40 cellular contexts compared by ENCODE assay signal in genomic region chr9:76413658-76414057, GRCh38.
"Had no signal": no experiment of that assay in that cellular context is flagged by ENCODE, and none has a peak within 500 bp of the region (broad histone marks: within the 10 kb centered on the region; RNA-seq: fewer than 3 reads in every experiment).

No MANE protein-coding gene starts in this region.

- H3K27ac Mint-ChIP-seq: activated naive CD4-positive, alpha-beta T cell treated with anti-CD3 and anti-CD28 coated beads for 36 hours; activated naive CD4-positive, alpha-beta T cell treated with anti-CD3 and anti-CD28 coated beads, Interleukin-2, amount 10 ng/mL, durations not matched to agents 7 days and 5 days; activated naive CD8-positive, alpha-beta T cell; activated naive CD8-positive, alpha-beta T cell treated with anti-CD3 and anti-CD28 coated beads for 36 hours; activated naive CD8-positive, alpha-beta T cell treated with anti-CD3 and anti-CD28 coated beads, Interleukin-2, amount 10 ng/mL, durations not matched to agents 7 days and 5 days; activated T-cell treated with anti-CD3 and anti-CD28 coated beads, Interleukin-2, amount 50 U/mL, for 24 hours; activated T-cell treated with anti-CD3 and anti-CD28 coated beads, Interleukin-2, amount 50 U/mL, for 72 hours; activated T-helper 1 cell treated with anti-CD3 and anti-CD28 coated beads, Interleukin-12 subunit alpha, Interleukin-12 subunit beta, Interleukin-2, Interleukin-4 antibody, amounts not matched to agents 30 ng/mL and 10 ng/mL and 1 ng/mL, durations not matched to agents 14 hours and 24 hours and 36 hours; activated T-helper 2 cell treated with anti-CD3 and anti-CD28 coated beads, Interferon-gamma antibody, Interleukin-2, Interleukin-4, amounts not matched to agents 10 μg/mL and 5 μg/mL and 100 μg/mL, durations not matched to agents 14 hours and 24 hours and 36 hours; brain had no signal

- ATAC-seq: activated naive CD4-positive, alpha-beta T cell treated with anti-CD3 and anti-CD28 coated beads, Interleukin-2, amount 50 U/mL, for 72 hours; activated naive CD8-positive, alpha-beta T cell treated with anti-CD3 and anti-CD28 coated beads, Interleukin-2, amount 50 U/mL, for 24 hours; activated T-cell treated with anti-CD3 and anti-CD28 coated beads, Interleukin-2, amount 50 U/mL, for 4 hours; activated T-cell treated with anti-CD3 and anti-CD28 coated beads, Interleukin-2, amount 50 U/mL, for 72 hours; activated T-helper 17 cell treated with anti-CD3 and anti-CD28 coated beads, Interleukin-2, amount 50 U/mL, for 72 hours; body of pancreas had no signal

- H3K4me3 ChIP-seq: adrenal gland, ascending aorta, body of pancreas, breast epithelium, cardiac muscle cell had no signal

- H3K4me1 Mint-ChIP-seq: central memory CD8-positive, alpha-beta T cell had no signal

- FAIRE-seq: astrocyte, bronchial epithelial cell had no signal

- H3K36me3 ChIP-seq: adrenal gland, ascending aorta, brain microvascular endothelial cell, breast epithelium, cardiac muscle cell had no signal

- H3K4me3 Mint-ChIP-seq: activated naive CD4-positive, alpha-beta T cell treated with anti-CD3 and anti-CD28 coated beads for 36 hours; activated naive CD4-positive, alpha-beta T cell treated with anti-CD3 and anti-CD28 coated beads, Interleukin-2, amount 10 ng/mL, durations not matched to agents 7 days and 5 days; activated naive CD4-positive, alpha-beta T cell treated with anti-CD3 and anti-CD28 coated beads, Interleukin-2, amount 50 U/mL, for 24 hours; activated naive CD8-positive, alpha-beta T cell; activated naive CD8-positive, alpha-beta T cell treated with anti-CD3 and anti-CD28 coated beads for 36 hours; activated naive CD8-positive, alpha-beta T cell treated with anti-CD3 and anti-CD28 coated beads, Interleukin-2, amount 10 ng/mL, durations not matched to agents 7 days and 5 days; activated naive CD8-positive, alpha-beta T cell treated with anti-CD3 and anti-CD28 coated beads, Interleukin-2, amount 50 U/mL, for 24 hours; activated T-cell treated with anti-CD3 and anti-CD28 coated beads, Interleukin-2, amount 50 U/mL, for 24 hours; activated T-cell treated with anti-CD3 and anti-CD28 coated beads, Interleukin-2, amount 50 U/mL, for 4 hours; activated T-helper 1 cell treated with anti-CD3 and anti-CD28 coated beads, Interleukin-12 subunit alpha, Interleukin-12 subunit beta, Interleukin-2, Interleukin-4 antibody, amounts not matched to agents 30 ng/mL and 10 ng/mL and 1 ng/mL, durations not matched to agents 14 hours and 24 hours and 36 hours; activated T-helper 17 cell treated with anti-CD3 and anti-CD28 coated beads, Interleukin-2, amount 50 U/mL, for 72 hours; brain; central memory CD8-positive, alpha-beta T cell had no signal

- H3K27ac ChIP-seq: adrenal gland, ascending aorta, body of pancreas, brain microvascular endothelial cell, breast epithelium, cardiac muscle cell had no signal

- H3K4me1 ChIP-seq: ascending aorta, breast epithelium had no signal

- H3K9me3 ChIP-seq: adrenal gland, body of pancreas had no signal

- H3K27me3 ChIP-seq: adrenal gland, ascending aorta, body of pancreas, brain microvascular endothelial cell, breast epithelium, cardiac muscle cell had no signal

- H3K36me3 Mint-ChIP-seq: brain had no signal

- DNase-seq: activated effector memory CD4-positive, alpha-beta T cell treated with anti-CD3 and anti-CD28 coated beads, Interleukin-2, amount 50 U/mL, for 16 hours; activated effector memory CD4-positive, alpha-beta T cell treated with Interleukin-2 at 50 U/mL for 16 hours; activated gamma-delta T cell; activated gamma-delta T cell treated with Interleukin-2 at 50 U/mL for 16 hours; activated naive CD4-positive, alpha-beta T cell; activated naive CD4-positive, alpha-beta T cell treated with anti-CD3 and anti-CD28 coated beads for 36 hours; activated naive CD4-positive, alpha-beta T cell treated with anti-CD3 and anti-CD28 coated beads, Interleukin-2, amount 10 ng/mL, durations not matched to agents 7 days and 5 days; activated naive CD4-positive, alpha-beta T cell treated with anti-CD3 and anti-CD28 coated beads, Interleukin-2, amount 50 U/mL, for 16 hours; activated naive CD4-positive, alpha-beta T cell treated with Interleukin-2 at 50 U/mL for 16 hours; activated naive CD8-positive, alpha-beta T cell treated with anti-CD3 and anti-CD28 coated beads for 36 hours; activated naive CD8-positive, alpha-beta T cell treated with anti-CD3 and anti-CD28 coated beads, Interleukin-2, amount 10 ng/mL, durations not matched to agents 7 days and 5 days; activated naive CD8-positive, alpha-beta T cell treated with anti-CD3 and anti-CD28 coated beads, Interleukin-2, amount 50 U/mL, for 24 hours; activated T-cell treated with anti-CD3 and anti-CD28 coated beads, Interleukin-2, amount 50 U/mL, for 1 hour; activated T-cell treated with anti-CD3 and anti-CD28 coated beads, Interleukin-2, amount 50 U/mL, for 24 hours; activated T-cell treated with anti-CD3 and anti-CD28 coated beads, Interleukin-2, amount 50 U/mL, for 4 hours; activated T-cell treated with anti-CD3 and anti-CD28 coated beads, Interleukin-2, amount 50 U/mL, for 48 hours; activated T-cell treated with anti-CD3 and anti-CD28 coated beads, Interleukin-2, amount 50 U/mL, for 72 hours; adrenal gland; amniotic stem cell; amygdala; anterior cingulate cortex; aorta; body of pancreas; brain microvascular endothelial cell; caudate nucleus; central memory CD4-positive, alpha-beta T cell; cerebellar nuclear complex had no signal

- H3K27me3 Mint-ChIP-seq: activated naive CD4-positive, alpha-beta T cell treated with anti-CD3 and anti-CD28 coated beads, Interleukin-2, amount 50 U/mL, for 24 hours; activated naive CD8-positive, alpha-beta T cell; activated naive CD8-positive, alpha-beta T cell treated with anti-CD3 and anti-CD28 coated beads for 36 hours; activated naive CD8-positive, alpha-beta T cell treated with anti-CD3 and anti-CD28 coated beads, Interleukin-2, amount 10 ng/mL, durations not matched to agents 7 days and 5 days; activated naive CD8-positive, alpha-beta T cell treated with anti-CD3 and anti-CD28 coated beads, Interleukin-2, amount 50 U/mL, for 24 hours; activated T-cell treated with anti-CD3 and anti-CD28 coated beads, Interleukin-2, amount 50 U/mL, for 24 hours; activated T-helper 17 cell treated with anti-CD3 and anti-CD28 coated beads, Interleukin-2, amount 50 U/mL, for 72 hours; brain had no signal
